In the genomic region with DNA sequence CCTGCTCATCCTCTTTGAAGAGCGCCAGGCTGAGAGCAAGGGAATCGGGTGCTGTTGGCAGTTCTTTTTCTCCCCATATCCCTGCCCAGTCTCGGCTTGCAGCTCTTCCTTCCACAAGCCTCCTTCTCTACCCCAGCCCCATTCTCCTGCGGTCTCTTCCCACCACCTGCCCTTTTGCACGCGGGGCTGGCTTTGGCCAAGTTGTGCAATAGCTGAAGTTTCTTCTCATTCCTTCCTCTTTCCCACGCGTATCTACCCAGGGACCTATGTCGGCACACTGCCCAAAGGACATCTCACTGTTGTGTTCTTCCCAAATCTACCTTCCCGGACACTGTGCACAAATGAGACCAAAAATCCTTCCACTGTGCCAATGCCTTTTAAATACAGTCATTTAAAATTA, we compare ENCODE assay signal across 1 cellular context.
TF ChIP-seq lines count a peak whose summit lies in the region.

No MANE protein-coding gene starts in this region.

TF ChIP-seq in K562, 482 proteins besides CTCF, POLR2A, EP300 and RAD21:
- no peak for TF ChIP-seq FOXJ2 (tag; IDR thresholded peaks at IDR 0.05)
- TF ChIP-seq CEBPG (CRISPR knock-in tag; IDR thresholded peaks at IDR 0.05) = no peak
- TF ChIP-seq CEBPG (tag; conservative IDR thresholded peaks at IDR 0.05 in 1 of 2, IDR thresholded peaks at IDR 0.05 in 1 of 2) = peak in 1 of 2 experiments; percentile 14; a peak in 1 of 4 replicates
- no peak for TF ChIP-seq RBM15 (IDR thresholded peaks at IDR 0.05; ENCODE audit: insufficient read depth, low read length)
- TF ChIP-seq CEBPB (tag; IDR thresholded peaks at IDR 0.05) = peak; percentile 70
- no peak for TF ChIP-seq NEUROD1 (IDR thresholded peaks at IDR 0.05; ENCODE audit: borderline replicate concordance, low read depth, low read length, partially characterized antibody)
- TF ChIP-seq PRPF4 (IDR thresholded peaks at IDR 0.05; ENCODE audit: insufficient read depth, low read depth, low read length, poor library complexity, severe bottlenecking) = no peak
- no peak for TF ChIP-seq ZNF589 (CRISPR knock-in tag; IDR thresholded peaks at IDR 0.05; ENCODE audit: low read depth)
- TF ChIP-seq CTBP1 (IDR thresholded peaks at IDR 0.05; ENCODE audit: borderline replicate concordance) = no peak
